Comparison of ENCODE assay signal across 26 cellular contexts in genomic region chr20:51334609-51335008, GRCh38.
DNase-seq lines count a peak whose midpoint lies in the region; ATAC-seq, FAIRE-seq and TF ChIP-seq lines count a peak whose summit lies in the region.
"Had no signal": no experiment of that assay in that cellular context is flagged by ENCODE, and none has a peak within 500 bp of the region (broad histone marks: within the 10 kb centered on the region; RNA-seq: fewer than 3 reads in every experiment).

No MANE protein-coding gene starts in this region.

- no peaks in the 10 kb centered on the region for H4K20me1 ChIP-seq in IMR-90 (ENCODE audit: insufficient read depth, low read length)
- H4K20me1 ChIP-seq: BLaER1 had no signal

- ATAC-seq in A549 (no peak), IMR-90 (ENCODE audit: low read depth) (no peak), GM19452 (IDR thresholded peaks at IDR 0.05; ENCODE audit: unreplicated experiment) (no peak), GM18867 (IDR thresholded peaks at IDR 0.05; ENCODE audit: unreplicated experiment) (no peak)
- ATAC-seq in stimulated activated naive CD8-positive, alpha-beta T cell treated with anti-CD3 and anti-CD28 coated beads, Interleukin-15, Interleukin-2, amounts not matched to agents 100 U/mL and 50 U/mL, for 24 hours = no peak

- H2AFZ ChIP-seq in IMR-90 (replicated peaks; ENCODE audit: low read length, poor library complexity) = peak overlapping the region; percentile 70
- no peak overlapping the region for H2AFZ ChIP-seq in neuronal stem cell (ENCODE audit: low read length)
- H2AFZ ChIP-seq: neural progenitor cell had no signal

- TF ChIP-seq POLR2A in A549 (IDR thresholded peaks at IDR 0.05; ENCODE audit: low read length) (no peak), IMR-90 (IDR thresholded peaks at IDR 0.05; ENCODE audit: low read depth, low read length) (no peak)

- no peak for DNase-seq in A549 (ENCODE audit: low read depth in 1 of 2, low spot score in 1 of 2)
- no peak for DNase-seq in IMR-90
- no peak for DNase-seq in chondrocyte (ENCODE audit: low spot score)
- DNase-seq in neuronal stem cell (ENCODE audit: low spot score) = no peak
- no peak for DNase-seq in amniotic stem cell (lab: John Stamatoyannopoulos, UW)
- DNase-seq in stimulated activated naive CD8-positive, alpha-beta T cell treated with anti-CD3 and anti-CD28 coated beads, Interleukin-15, Interleukin-2, amounts not matched to agents 100 U/mL and 50 U/mL, for 24 hours = no peak
- DNase-seq: activated gamma-delta T cell treated with Interleukin-2 at 50 U/mL for 16 hours, activated T-cell treated with anti-CD3 and anti-CD28 coated beads for 4 hours, DMS153, dorsolateral prefrontal cortex, kidney, NCI-H1092 treated with DMSO at 0.1 percent for 48 hours, NCI-H187 treated with DMSO at 0.1 percent for 48 hours, NCI-H2171 treated with DMSO at 0.1 percent for 48 hours, NCI-H526, sigmoid colon, stomach, thyroid gland had no signal

- H3K4me2 ChIP-seq in A549 (no peak overlapping the region), IMR-90 (ENCODE audit: low read depth, low read length) (no peak overlapping the region), neuronal stem cell (ENCODE audit: insufficient read depth, low read length, poor library complexity, severe bottlenecking) (no peak overlapping the region)
- H3K4me2 ChIP-seq: BLaER1, neural progenitor cell had no signal

- peaks cover 29% of the 10 kb centered on the region for H3K9me1 ChIP-seq in IMR-90 (ENCODE audit: insufficient read depth, low read length)

- TF ChIP-seq EP300 in A549 (IDR thresholded peaks at IDR 0.05) = no peak

- no peaks in the 10 kb centered on the region for H3K27me3 ChIP-seq in IMR-90 (ENCODE audit: control insufficient read depth, insufficient read depth, low read length)
- peaks cover 0 to 10% (median 0%) of the 10 kb centered on the region in 3 experiments for H3K27me3 ChIP-seq in neuronal stem cell (ENCODE audit: control insufficient read depth in 3 of 3, insufficient read depth in 3 of 3, low read depth in 1 of 3, low read length in 3 of 3)
- H3K27me3 ChIP-seq: BLaER1, dorsolateral prefrontal cortex, neural progenitor cell, sigmoid colon, stomach, thyroid gland had no signal

- no peak for TF ChIP-seq CTCF in A549 (IDR thresholded peaks at IDR 0.05)
- TF ChIP-seq CTCF in IMR-90 (conservative IDR thresholded peaks at IDR 0.05; ENCODE audit: low read depth, low read length) = no peak
- TF ChIP-seq CTCF in chondrocyte (IDR thresholded peaks at IDR 0.05) = no peak

- H3K79me1 ChIP-seq in IMR-90 (ENCODE audit: low read depth in 1 of 2, low read length in 2 of 2) (peaks cover 0 to 25% of the 10 kb centered on the region in 2 experiments; a peak in 2 of 4 replicates), neuronal stem cell (ENCODE audit: low read depth, low read length) (no peaks in the 10 kb centered on the region)

- no peak for FAIRE-seq in A549 (lab: Jason Lieb, UNC)
- FAIRE-seq: H1, kidney had no signal

- peak overlapping the region; percentile 97 for H3K18ac ChIP-seq in IMR-90 (ENCODE audit: low read depth, low read length)
- peak overlapping the region; percentile 4 for H3K18ac ChIP-seq in neuronal stem cell (ENCODE audit: low read length)

- peak overlapping the region; percentile 51; the same call in 1 of the 2 replicates for H3K56ac ChIP-seq in IMR-90 (ENCODE audit: extremely low read depth, insufficient read depth, low read length)

- H3K14ac ChIP-seq in IMR-90 (replicated peaks; ENCODE audit: low read depth, low read length) = peak overlapping the region; percentile 99
- H3K14ac ChIP-seq in neuronal stem cell (ENCODE audit: low read length) = no peak overlapping the region

- peak overlapping the region; percentile 97 for H2BK20ac ChIP-seq in IMR-90 (ENCODE audit: low read depth, low read length)

- no peak overlapping the region for H3K4me3 ChIP-seq in A549
- no peak overlapping the region for H3K4me3 ChIP-seq in IMR-90 (ENCODE audit: insufficient read depth, low read depth, low read length)
- H3K4me3 ChIP-seq in neuronal stem cell (ENCODE audit: low read length in 2 of 2) = no peak overlapping the region
- H3K4me3 ChIP-seq: BLaER1, dorsolateral prefrontal cortex, neural progenitor cell, prostate gland, sigmoid colon, stomach, thyroid gland had no signal

- H3K27ac ChIP-seq in A549 (peak overlapping the region; percentile 71 to 84), IMR-90 (ENCODE audit: insufficient read depth, low read length) (peak overlapping the region; percentile 81), neuronal stem cell (replicated peaks; ENCODE audit: low read length) (no peak overlapping the region)
- H3K27ac ChIP-seq: BLaER1, dorsolateral prefrontal cortex, HL-60, neural progenitor cell, prostate gland, sigmoid colon, stomach, thyroid gland had no signal

- H2BK120ac ChIP-seq in IMR-90 (ENCODE audit: low read depth, low read length) (peak overlapping the region; percentile 97), neuronal stem cell (ENCODE audit: low read depth, low read length) (no peak overlapping the region)

- H3K4me1 ChIP-seq in A549 = peaks cover 15% of the 10 kb centered on the region; the same call in 2 of the 3 replicates
- peaks cover 21% of the 10 kb centered on the region for H3K4me1 ChIP-seq in IMR-90 (ENCODE audit: control insufficient read depth, insufficient read depth, low read length)
- H3K4me1 ChIP-seq in neuronal stem cell (ENCODE audit: control insufficient read depth in 2 of 2, insufficient read depth in 1 of 2, low read depth in 1 of 2, low read length in 2 of 2) = no peaks in the 10 kb centered on the region
- H3K4me1 ChIP-seq: neural progenitor cell, prostate gland, sigmoid colon, stomach, thyroid gland had no signal

- dilution Hi-C loops in IMR-90 (cut with HindIII; ENCODE audit: low sequenced_read_pairs, unreplicated experiment) = no loop called here

- no peaks in the 10 kb centered on the region for H3K27me3 Mint-ChIP-seq in chondrocyte (ENCODE audit: low read depth)
- H3K27me3 Mint-ChIP-seq: activated CD8-positive, alpha-beta T cell treated with anti-CD3 and anti-CD28 coated beads for 36 hours had no signal

- H3K9me3 ChIP-seq in A549 (peaks cover 4% of the 10 kb centered on the region; the same call in 2 of the 3 replicates), IMR-90 (ENCODE audit: control insufficient read depth, insufficient read depth, low read length) (peaks cover under 1% of the 10 kb centered on the region; the same call in 1 of the 2 replicates), neuronal stem cell (replicated peaks in 1 of 2; ENCODE audit: control insufficient read depth in 2 of 2, insufficient read depth in 1 of 2, low read depth in 1 of 2, low read length in 2 of 2) (no peaks in the 10 kb centered on the region)
- H3K9me3 ChIP-seq: BLaER1, prostate gland, sigmoid colon, stomach, thyroid gland had no signal

- H2AK5ac ChIP-seq in IMR-90 (ENCODE audit: low read depth, low read length) (peak overlapping the region; percentile 100), neuronal stem cell (ENCODE audit: low read depth, low read length) (no peak overlapping the region)

- no peak overlapping the region for H3K4me3 Mint-ChIP-seq in chondrocyte (ENCODE audit: unreplicated experiment)
- H3K4me3 Mint-ChIP-seq: activated CD8-positive, alpha-beta T cell treated with anti-CD3 and anti-CD28 coated beads for 36 hours; neural progenitor cell had no signal

- peak overlapping the region; percentile 65 for H4K5ac ChIP-seq in IMR-90 (ENCODE audit: low read depth, low read length)

- H3K9ac ChIP-seq in IMR-90 (ENCODE audit: low read depth, low read length) (no peak overlapping the region), neuronal stem cell (ENCODE audit: low read depth, low read length, poor library complexity) (no peak overlapping the region)
- H3K9ac ChIP-seq: BLaER1, neural progenitor cell had no signal

- peak overlapping the region; percentile 99 for H3K4ac ChIP-seq in IMR-90 (ENCODE audit: low read depth, low read length)
- no peak overlapping the region for H3K4ac ChIP-seq in neuronal stem cell (ENCODE audit: low read length)

- CTCF ChIA-PET in A549 (lab: Yijun Ruan, JAX) = interaction anchor here (1.1 to 2.9 kb wide), 7 partner anchors 10 to 403 kb away, joined by 3 to 16 read pairs (median 7); partner anchors contain the start of gene ADNP
- CTCF ChIA-PET in IMR-90 (lab: Yijun Ruan, JAX) = no interaction called here

- peaks cover 3% of the 10 kb centered on the region for H3K36me3 Mint-ChIP-seq in chondrocyte (ENCODE audit: low read depth)
- H3K36me3 Mint-ChIP-seq: neural progenitor cell had no signal

- peak overlapping the region; percentile 90 to 98 for H4K8ac ChIP-seq in IMR-90 (ENCODE audit: low read depth in 2 of 2, low read length in 2 of 2)
- no peak overlapping the region for H4K8ac ChIP-seq in neuronal stem cell (ENCODE audit: low read depth, low read length)

- peak overlapping the region; percentile 38 for H2AK9ac ChIP-seq in IMR-90 (replicated peaks; ENCODE audit: low read depth, low read length, poor library complexity)

- WGBS in A549 (ENCODE audit: missing lambda C conversion rate) = 84% methylated on average over 9 of the region's 9 CpGs
- 89% methylated on average over 5 of the region's 9 CpGs; no CpG with 5 or more reads in 1 of the 2 experiments for WGBS in IMR-90 (ENCODE audit: extremely low coverage in 2 of 2, insufficient read length in 1 of 2), 2 experiments
- WGBS in neuronal stem cell (ENCODE audit: extremely low coverage in 2 of 2, insufficient read length in 2 of 2, insufficient replicate concordance in 1 of 2), 2 donors = no CpG with 5 or more reads among the region's 9 CpGs

- H2BK5ac ChIP-seq in IMR-90 (ENCODE audit: low read depth, low read length, poor library complexity, severe bottlenecking) (peak overlapping the region; percentile 95), neuronal stem cell (ENCODE audit: low read length) (no peak overlapping the region)

- H3K9me3 Mint-ChIP-seq in chondrocyte (ENCODE audit: low read depth) = peaks cover 6% of the 10 kb centered on the region
- H3K9me3 Mint-ChIP-seq: activated CD8-positive, alpha-beta T cell treated with anti-CD3 and anti-CD28 coated beads for 36 hours; neural progenitor cell had no signal

- POLR2A ChIA-PET in A549 (lab: Yijun Ruan, JAX) = no interaction called here
- POLR2A ChIA-PET in IMR-90 (lab: Charles Lee; ENCODE audit: unreplicated experiment) = no interaction called here

- no peak for TF ChIP-seq RAD21 in A549 (conservative IDR thresholded peaks at IDR 0.05 in 1 of 2, IDR thresholded peaks at IDR 0.05 in 1 of 2)
- TF ChIP-seq RAD21 in IMR-90 (IDR thresholded peaks at IDR 0.05; ENCODE audit: low read length) = no peak

- H3K23ac ChIP-seq in IMR-90 (ENCODE audit: low read depth, low read length) = peak overlapping the region; percentile 93
- no peak overlapping the region for H3K23ac ChIP-seq in neuronal stem cell (ENCODE audit: low read depth, low read length, poor library complexity)

- intact Hi-C loops in IMR-90 (cut with micrococcal nuclease) = no loop called here

- H4K91ac ChIP-seq in IMR-90 (ENCODE audit: insufficient read depth, low read depth, low read length) (peak overlapping the region; percentile 100), neuronal stem cell (ENCODE audit: low read depth, low read length, poor library complexity) (peak overlapping the region; percentile 33)

- H2BK15ac ChIP-seq in IMR-90 (ENCODE audit: low read depth, low read length) (peak overlapping the region; percentile 100), neuronal stem cell (ENCODE audit: low read length) (no peak overlapping the region)

- H3K36me3 ChIP-seq in IMR-90 (ENCODE audit: control insufficient read depth, insufficient read depth, low read length) (no peaks in the 10 kb centered on the region), neuronal stem cell (replicated peaks in 1 of 2; ENCODE audit: control insufficient read depth in 2 of 2, insufficient read depth in 2 of 2, low read length in 2 of 2) (no peaks in the 10 kb centered on the region)
- H3K36me3 ChIP-seq: BLaER1, neural progenitor cell, prostate gland, sigmoid colon, stomach, thyroid gland had no signal

- no peak overlapping the region for H2BK12ac ChIP-seq in neuronal stem cell (ENCODE audit: low read length)

- no TSS peak for BruUV-seq in IMR-90 (replicated peaks; lab: Mats Ljungman, UMichigan)

- H3K27ac Mint-ChIP-seq in chondrocyte (ENCODE audit: unreplicated experiment) = peak overlapping the region; percentile 96
- H3K27ac Mint-ChIP-seq: activated CD8-positive, alpha-beta T cell treated with anti-CD3 and anti-CD28 coated beads for 36 hours; neural progenitor cell had no signal

- in situ Hi-C loops in IMR-90 (cut with MboI; ENCODE audit: low sequenced_read_pairs) = no loop called here

- peaks cover 37% of the 10 kb centered on the region for H3K4me1 Mint-ChIP-seq in chondrocyte (ENCODE audit: low read depth)
